Comparison of ENCODE assay signal across 8 cellular contexts in genomic region chr19:12156254-12157058, GRCh38. TPM values are rescaled to one million over a fixed set of nuclear protein-coding genes. Genes with fewer than 3 reads are reported as not detected.
DNase-seq lines count a peak whose midpoint lies in the region; ATAC-seq and TF ChIP-seq lines count a peak whose summit lies in the region.

ZNF625 (minus strand) TSS chr19:12156734; CDS start chr19:12156558, 176 bp downstream.

- in situ Hi-C loops in brain microvascular endothelial cell (cut with HindIII; ENCODE audit: low pct_ligation_motif_present, low sequenced_read_pairs) = no loop called here

- H3K9me3 ChIP-seq in CD4-positive, CD25-positive, alpha-beta regulatory T cell (ENCODE audit: control insufficient read depth in 2 of 2, low read length in 2 of 2) = peaks cover 0 to 2% of the 10 kb centered on the region in 2 experiments

- CTCF ChIA-PET in RWPE1 (lab: Yijun Ruan, JAX) = interaction anchor here (0.6 to 1.0 kb wide), 2 partner anchors 97 to 343 kb away, joined by 3 read pairs; no protein-coding TSS in a partner anchor

- DNase-seq in CD4-positive, CD25-positive, alpha-beta regulatory T cell = peak in 1 of 3 donors; percentile 65
- DNase-seq in GM19238 (ENCODE audit: insufficient read length, low spot score) (peak; percentile 68), RWPE1 (ENCODE audit: low spot score) (peak; percentile 82), brain microvascular endothelial cell (peak; percentile 85), putamen (ENCODE audit: low spot score) (peak; percentile 83), NOMO-1 treated with dmso at 0.1 percent for 144 hours (lab: John Stamatoyannopoulos, UW; ENCODE audit: unreplicated experiment) (no peak)

- H3K36me3 Mint-ChIP-seq in CD4-positive, CD25-positive, alpha-beta regulatory T cell = peaks cover 7% of the 10 kb centered on the region
- peaks cover 3% of the 10 kb centered on the region for H3K36me3 Mint-ChIP-seq in IgD-negative memory B cell

- TF ChIP-seq CTCF in RWPE1 (conservative IDR thresholded peaks at IDR 0.05; ENCODE audit: low read depth) (no peak), brain microvascular endothelial cell (IDR thresholded peaks at IDR 0.05; ENCODE audit: low read depth, low read length, missing control alignments) (no peak)

- POLR2A ChIA-PET in RWPE1 (lab: Yijun Ruan, JAX; ENCODE audit: low non-redundant PET) = interaction anchor here (0.6 kb wide), 1 partner anchor 418 kb away, joined by 4 read pairs; the partner anchor contains the start of gene ZNF823

- H3K4me1 ChIP-seq in CD4-positive, CD25-positive, alpha-beta regulatory T cell (ENCODE audit: control insufficient read depth, insufficient read depth, low read length, poor library complexity, severe bottlenecking) = peaks cover 18% of the 10 kb centered on the region

- peak within 1 kb of the TSS; percentile 72 to 94 (median 90) for H3K4me3 Mint-ChIP-seq in CD4-positive, CD25-positive, alpha-beta regulatory T cell
- peak within 1 kb of the TSS; percentile 92 to 98 (median 96) for H3K4me3 Mint-ChIP-seq in IgD-negative memory B cell

- no peaks in the 10 kb centered on the region for H3K27me3 Mint-ChIP-seq in CD4-positive, CD25-positive, alpha-beta regulatory T cell
- H3K27me3 Mint-ChIP-seq in IgD-negative memory B cell = no peaks in the 10 kb centered on the region

- ATAC-seq in CD4-positive, CD25-positive, alpha-beta regulatory T cell (ENCODE audit: low read depth in 2 of 2) = peak; percentile 47 to 63

- H3K9me3 Mint-ChIP-seq in CD4-positive, CD25-positive, alpha-beta regulatory T cell = peaks cover 0 to 5% (median 0%) of the 10 kb centered on the region in 7 donors
- no peaks in the 10 kb centered on the region for H3K9me3 Mint-ChIP-seq in IgD-negative memory B cell

- H3K27me3 ChIP-seq in CD4-positive, CD25-positive, alpha-beta regulatory T cell (ENCODE audit: control insufficient read depth, insufficient read depth, low read length) = no peaks in the 10 kb centered on the region
- no peaks in the 10 kb centered on the region for H3K27me3 ChIP-seq in brain microvascular endothelial cell (replicated peaks)

- peak within 1 kb of the TSS; percentile 78 for H3K4me3 ChIP-seq in CD4-positive, CD25-positive, alpha-beta regulatory T cell (ENCODE audit: low read depth, low read length)
- H3K4me3 ChIP-seq in brain microvascular endothelial cell (ENCODE audit: low read depth, low read length) = peak within 1 kb of the TSS; percentile 83
- H3K4me3 ChIP-seq in iPS-11a (ENCODE audit: low read depth, low read length) = peak within 1 kb of the TSS; percentile 79

- peak within 1 kb of the TSS; percentile 76 to 83 (median 82) for H3K27ac Mint-ChIP-seq in CD4-positive, CD25-positive, alpha-beta regulatory T cell
- H3K27ac Mint-ChIP-seq in IgD-negative memory B cell = peak within 1 kb of the TSS in 2 of 3 donors; percentile 50 to 53

- no peak within 1 kb of the TSS for H3K27ac ChIP-seq in CD4-positive, CD25-positive, alpha-beta regulatory T cell (ENCODE audit: insufficient read depth, low read length, poor library complexity, severe bottlenecking)
- H3K27ac ChIP-seq in RWPE1 = peak within 1 kb of the TSS; percentile 81
- H3K27ac ChIP-seq in brain microvascular endothelial cell = peak within 1 kb of the TSS; percentile 43

- peaks cover 4 to 33% (median 13%) of the 10 kb centered on the region in 4 donors for H3K4me1 Mint-ChIP-seq in CD4-positive, CD25-positive, alpha-beta regulatory T cell
- H3K4me1 Mint-ChIP-seq in IgD-negative memory B cell = peaks cover 11 to 15% (median 14%) of the 10 kb centered on the region in 3 donors

- no peaks in the 10 kb centered on the region for H3K36me3 ChIP-seq in CD4-positive, CD25-positive, alpha-beta regulatory T cell (ENCODE audit: control insufficient read depth, insufficient read depth, low read length)
- no peaks in the 10 kb centered on the region for H3K36me3 ChIP-seq in brain microvascular endothelial cell (replicated peaks)

RNA-seq across cellular contexts. Expression of gene ZNF625, which starts in this region (rescaled TPM):
- 2.7 TPM for total RNA-seq in CD4-positive, CD25-positive, alpha-beta regulatory T cell
- 1 to 10 TPM in 2 of 4 donors, under 1 TPM in 2; 0.24 to 1.9 (median 0.91) TPM for polyA plus RNA-seq in CD4-positive, CD25-positive, alpha-beta regulatory T cell
- polyA plus RNA-seq in IgD-negative memory B cell = 1.1 TPM
